In genomic region chr15:97909291-97909891, GRCh38 we compare ENCODE assay signal across 8 cellular contexts. TPM values are rescaled to one million over a fixed set of nuclear protein-coding genes. Genes with fewer than 3 reads are reported as not detected.
DNase-seq lines count a peak whose midpoint lies in the region; ATAC-seq, FAIRE-seq and TF ChIP-seq lines count a peak whose summit lies in the region.

No MANE protein-coding gene starts in this region.

- ATAC-seq in HG02763 (IDR thresholded peaks at IDR 0.05; ENCODE audit: unreplicated experiment) = peak; percentile 82

- intact Hi-C loops in lower leg skin (cut with DNase I; ENCODE audit: low total_unique reads) = loop anchor here (5.0 kb wide), 1 partner anchor 268 kb away; no protein-coding TSS in a partner anchor

- H3K4me3 ChIP-seq in GM12875 (ENCODE audit: low read depth, low read length) (no peak overlapping the region), lower leg skin (ENCODE audit: low read depth, poor library complexity, severe bottlenecking) (no peak overlapping the region)

- DNase-seq in NCI-H187 (lab: John Stamatoyannopoulos, UW) (peak; percentile 6 to 38), dermis blood vessel endothelial cell (peak; percentile 51), lower leg skin (ENCODE audit: low spot score in 2 of 2) (peak; percentile 54 to 88)
- peak; percentile 37 for DNase-seq in activated CD4-positive, alpha-beta T cell treated with anti-CD3 and anti-CD28 coated beads for 1 hour
- peak; percentile 21 for DNase-seq in stimulated activated CD8-positive, alpha-beta memory T cell treated with anti-CD3 and anti-CD28 coated beads, Interleukin-15, amount 100 ng/mL, for 24 hours (ENCODE audit: low read depth)

- FAIRE-seq in A204.1 (lab: Jason Lieb, UNC) = peak; percentile 91

- TF ChIP-seq CTCF in GM12875 (IDR thresholded peaks at IDR 0.05; ENCODE audit: borderline replicate concordance, insufficient read depth, low read depth, low read length) = peak; percentile 84
- TF ChIP-seq CTCF in lower leg skin (IDR thresholded peaks at IDR 0.05) = peak in 1 of 3 donors; percentile 29

- no peak for TF ChIP-seq POLR2A in lower leg skin (IDR thresholded peaks at IDR 0.05)

- WGBS in lower leg skin, 2 donors = 3 to 8% methylated on average over 3 of the region's 3 CpGs

RNA-seq across cellular contexts. Expression of gene ARRDC4, which starts 51.1 kb away (rescaled TPM):
- total RNA-seq in dermis blood vessel endothelial cell = 1.7 and 3.1 TPM in 2 replicates
- total RNA-seq in lower leg skin = 100 to 1,000 TPM in 1 of 4 donors, 10 to 100 TPM in 3; 44.0 to 103 (median 60.3) TPM

Comparison
In these comparisons a context has a peak if more than half of its experiments do, and no peak if none do; other contexts are left out.
1. DNase-seq: peak in every context shown above with its lines; median percentile 71 in lower leg skin; 51 in dermis blood vessel endothelial cell; 37 in activated CD4-positive, alpha-beta T cell treated with anti-CD3 and anti-CD28 coated beads for 1 hour; 22 in NCI-H187; 21 in stimulated activated CD8-positive, alpha-beta memory T cell treated with anti-CD3 and anti-CD28 coated beads, Interleukin-15, amount 100 ng/mL, for 24 hours.
2. RNA of gene ARRDC4, which starts 51.1 kb away (total RNA-seq): 44.0 to 103 TPM in lower leg skin; 1.7 to 3.1 TPM in dermis blood vessel endothelial cell; every median in the first group is over 10 times any median in the second.